ENCODE assay signal across 15 cellular contexts in genomic region chr15:41180206-41180789, GRCh38. TPM values are rescaled to one million over a fixed set of nuclear protein-coding genes. Genes with fewer than 3 reads are reported as not detected.
DNase-seq lines count a peak whose midpoint lies in the region; ATAC-seq and TF ChIP-seq lines count a peak whose summit lies in the region.
"Had no signal": no experiment of that assay in that cellular context is flagged by ENCODE, and none has a peak within 500 bp of the region (broad histone marks: within the 10 kb centered on the region; RNA-seq: fewer than 3 reads in every experiment).

No MANE protein-coding gene starts in this region.

- H3K27ac ChIP-seq in HCT116 (ENCODE audit: low read depth, low read length) (no peak overlapping the region), PC-9 (no peak overlapping the region), coronary artery (no peak overlapping the region)

- no peak for TF ChIP-seq RAD21 in HCT116 (IDR thresholded peaks at IDR 0.05; ENCODE audit: low read depth)

- H3K4me1 ChIP-seq in HCT116 (ENCODE audit: control insufficient read depth in 1 of 2, insufficient read depth in 2 of 2, low read length in 2 of 2): peaks cover 2 to 8% of the 10 kb centered on the region in 2 experiments; a peak in 1 of 4 replicates
- H3K4me1 ChIP-seq in PC-9 (replicated peaks; ENCODE audit: insufficient read depth): peaks cover 9% of the 10 kb centered on the region

- POLR2A ChIA-PET in HCT116 (lab: Charles Lee): no interaction called here
- POLR2A ChIA-PET in PC-9 (lab: Charles Lee; ENCODE audit: unreplicated experiment): no interaction called here

- peak overlapping the region; percentile 29 for H2AFZ ChIP-seq in HCT116 (ENCODE audit: low read depth, low read length, poor library complexity, severe bottlenecking)
- no peak overlapping the region for H2AFZ ChIP-seq in PC-9

- BruUV-seq in HCT116 (replicated peaks; lab: Mats Ljungman, UMichigan) (no TSS peak), PC-9 (replicated peaks; lab: Mats Ljungman, UMichigan) (no TSS peak)

- no peaks in the 10 kb centered on the region for H3K79me2 ChIP-seq in HCT116 (ENCODE audit: insufficient read depth, low read length)
- H3K79me2 ChIP-seq in PC-9 (ENCODE audit: low read depth): no peaks in the 10 kb centered on the region

- CTCF ChIA-PET in HCT116 (lab: Charles Lee): no interaction called here
- CTCF ChIA-PET in PC-9 (lab: Charles Lee): no interaction called here

- no peaks in the 10 kb centered on the region; the same call in 1 of the 2 replicates for H3F3A ChIP-seq in PC-9 (ENCODE audit: insufficient read depth, low read depth)

- no peaks in the 10 kb centered on the region for H3K9me3 ChIP-seq in HCT116 (ENCODE audit: control insufficient read depth in 1 of 2, insufficient read depth in 1 of 2, low read depth in 1 of 2, low read length in 2 of 2)
- no peaks in the 10 kb centered on the region for H3K9me3 ChIP-seq in PC-9 (ENCODE audit: insufficient read depth, low read depth)

- RAD21 ChIA-PET in HCT116 (lab: Charles Lee; ENCODE audit: low non-redundant PET in 1 of 2, low total read pairs in 2 of 2, uncharacterized antibody in 2 of 2, unreplicated experiment in 2 of 2): no interaction called here

- H3K9me2 ChIP-seq in HCT116 (ENCODE audit: insufficient read depth) (no peaks in the 10 kb centered on the region), PC-9 (ENCODE audit: insufficient read depth) (no peaks in the 10 kb centered on the region)

- H3K4me3 ChIP-seq in HCT116 (replicated peaks in 1 of 2; ENCODE audit: low read depth in 1 of 2, low read length in 2 of 2): no peak overlapping the region
- no peak overlapping the region for H3K4me3 ChIP-seq in PC-9
- H3K4me3 ChIP-seq in coronary artery: no peak overlapping the region

- H3K4me2 ChIP-seq in HCT116 (ENCODE audit: low read length): peak overlapping the region; percentile 30
- H3K4me2 ChIP-seq in PC-9: peak overlapping the region; percentile 36

- no peak overlapping the region for H3K9ac ChIP-seq in HCT116 (ENCODE audit: low read length)

- intact Hi-C loops in HCT116 (cut with micrococcal nuclease) (loop anchor here (10.0 kb wide), 2 partner anchors 155 to 245 kb away; no protein-coding TSS in a partner anchor), PC-9 (cut with micrococcal nuclease; ENCODE audit: unreplicated experiment) (loop anchor here (5.0 to 10.0 kb wide), 2 partner anchors 63 to 165 kb away; partner anchors contain the start of gene INO80)

- DNase-seq in COR-L47 (lab: John Stamatoyannopoulos, UW) (peak; percentile 7), HCT116 (ENCODE audit: low read depth, low spot score) (no peak), PC-9 (no peak), fibroblast of peridontal ligament (ENCODE audit: extremely low read depth) (peak; percentile 76), coronary artery (ENCODE audit: low spot score) (no peak), amniotic stem cell (lab: John Stamatoyannopoulos, UW) (no peak)
- DNase-seq in stimulated activated naive CD4-positive, alpha-beta T cell treated with Interleukin-2 at 50 U/mL for 16 hours (lab: John Stamatoyannopoulos, UW): no peak
- DNase-seq: C1 segment of cervical spinal cord, GOT3, NCI-H1694, NCI-H2107, NCI-H748 treated with DMSO at 0.1 percent for 48 hours, SHP77 treated with DMSO at 0.1 percent for 48 hours had no signal

- TF ChIP-seq POLR2A in HCT116 (IDR thresholded peaks at IDR 0.05; ENCODE audit: borderline replicate concordance, extremely low read depth, insufficient read depth, insufficient read length): no peak

- ATAC-seq in HCT116 (no peak), GM19324 (IDR thresholded peaks at IDR 0.05; ENCODE audit: low FRiP score, unreplicated experiment) (no peak)

- H4K20me1 ChIP-seq in HCT116 (ENCODE audit: insufficient read depth) (no peaks in the 10 kb centered on the region), PC-9 (ENCODE audit: insufficient read depth) (no peaks in the 10 kb centered on the region)

- no peaks in the 10 kb centered on the region for H3K36me3 ChIP-seq in HCT116 (ENCODE audit: control insufficient read depth in 1 of 2, insufficient read depth in 2 of 2, low read length in 2 of 2)
- no peaks in the 10 kb centered on the region for H3K36me3 ChIP-seq in PC-9 (ENCODE audit: low read depth)

- TF ChIP-seq CTCF in HCT116 (IDR thresholded peaks at IDR 0.05 in 2 of 3, conservative IDR thresholded peaks at IDR 0.05 in 1 of 3; ENCODE audit: borderline replicate concordance in 1 of 3, insufficient read depth in 1 of 3, low read depth in 2 of 3, low read length in 2 of 3): no peak
- TF ChIP-seq CTCF in PC-9 (conservative IDR thresholded peaks at IDR 0.05): no peak
- TF ChIP-seq CTCF in coronary artery (IDR thresholded peaks at IDR 0.05): no peak

- no peaks in the 10 kb centered on the region for H3K27me3 ChIP-seq in HCT116 (ENCODE audit: insufficient read depth, low read length)
- H3K27me3 ChIP-seq in PC-9 (ENCODE audit: insufficient read depth, low read depth): no peaks in the 10 kb centered on the region

TF ChIP-seq in HCT116, 20 proteins besides CTCF, POLR2A, EP300 and RAD21:
- no peak for TF ChIP-seq EZH2phosphoT487 (IDR thresholded peaks at IDR 0.05; ENCODE audit: borderline replicate concordance)
- no peak for TF ChIP-seq ZNF274 (IDR thresholded peaks at IDR 0.05; ENCODE audit: low read depth, low read length)
- TF ChIP-seq, protein P1, sequence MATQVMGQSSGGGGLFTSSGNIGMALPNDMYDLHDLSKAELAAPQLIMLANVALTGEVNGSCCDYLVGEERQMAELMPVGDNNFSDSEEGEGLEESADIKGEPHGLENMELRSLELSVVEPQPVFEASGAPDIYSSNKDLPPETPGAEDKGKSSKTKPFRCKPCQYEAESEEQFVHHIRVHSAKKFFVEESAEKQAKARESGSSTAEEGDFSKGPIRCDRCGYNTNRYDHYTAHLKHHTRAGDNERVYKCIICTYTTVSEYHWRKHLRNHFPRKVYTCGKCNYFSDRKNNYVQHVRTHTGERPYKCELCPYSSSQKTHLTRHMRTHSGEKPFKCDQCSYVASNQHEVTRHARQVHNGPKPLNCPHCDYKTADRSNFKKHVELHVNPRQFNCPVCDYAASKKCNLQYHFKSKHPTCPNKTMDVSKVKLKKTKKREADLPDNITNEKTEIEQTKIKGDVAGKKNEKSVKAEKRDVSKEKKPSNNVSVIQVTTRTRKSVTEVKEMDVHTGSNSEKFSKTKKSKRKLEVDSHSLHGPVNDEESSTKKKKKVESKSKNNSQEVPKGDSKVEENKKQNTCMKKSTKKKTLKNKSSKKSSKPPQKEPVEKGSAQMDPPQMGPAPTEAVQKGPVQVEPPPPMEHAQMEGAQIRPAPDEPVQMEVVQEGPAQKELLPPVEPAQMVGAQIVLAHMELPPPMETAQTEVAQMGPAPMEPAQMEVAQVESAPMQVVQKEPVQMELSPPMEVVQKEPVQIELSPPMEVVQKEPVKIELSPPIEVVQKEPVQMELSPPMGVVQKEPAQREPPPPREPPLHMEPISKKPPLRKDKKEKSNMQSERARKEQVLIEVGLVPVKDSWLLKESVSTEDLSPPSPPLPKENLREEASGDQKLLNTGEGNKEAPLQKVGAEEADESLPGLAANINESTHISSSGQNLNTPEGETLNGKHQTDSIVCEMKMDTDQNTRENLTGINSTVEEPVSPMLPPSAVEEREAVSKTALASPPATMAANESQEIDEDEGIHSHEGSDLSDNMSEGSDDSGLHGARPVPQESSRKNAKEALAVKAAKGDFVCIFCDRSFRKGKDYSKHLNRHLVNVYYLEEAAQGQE (IDR thresholded peaks at IDR 0.05; ENCODE audit: low read depth): no peak
- no peak for TF ChIP-seq ELF1 (IDR thresholded peaks at IDR 0.05; ENCODE audit: borderline replicate concordance, low read depth)
- no peak for TF ChIP-seq ZFX (IDR thresholded peaks at IDR 0.05)
- no peak for TF ChIP-seq TCF7L2 (IDR thresholded peaks at IDR 0.05; ENCODE audit: borderline replicate concordance, extremely low read depth, insufficient read depth, insufficient read length)
- no peak for TF ChIP-seq FOSL1 (IDR thresholded peaks at IDR 0.05; ENCODE audit: low read depth)
- TF ChIP-seq EZH2 (IDR thresholded peaks at IDR 0.05): no peak
- no peak for TF ChIP-seq CBX3 (IDR thresholded peaks at IDR 0.05; ENCODE audit: low read depth)
- TF ChIP-seq SRF (IDR thresholded peaks at IDR 0.05; ENCODE audit: low read depth): no peak
- TF ChIP-seq, protein P2, sequence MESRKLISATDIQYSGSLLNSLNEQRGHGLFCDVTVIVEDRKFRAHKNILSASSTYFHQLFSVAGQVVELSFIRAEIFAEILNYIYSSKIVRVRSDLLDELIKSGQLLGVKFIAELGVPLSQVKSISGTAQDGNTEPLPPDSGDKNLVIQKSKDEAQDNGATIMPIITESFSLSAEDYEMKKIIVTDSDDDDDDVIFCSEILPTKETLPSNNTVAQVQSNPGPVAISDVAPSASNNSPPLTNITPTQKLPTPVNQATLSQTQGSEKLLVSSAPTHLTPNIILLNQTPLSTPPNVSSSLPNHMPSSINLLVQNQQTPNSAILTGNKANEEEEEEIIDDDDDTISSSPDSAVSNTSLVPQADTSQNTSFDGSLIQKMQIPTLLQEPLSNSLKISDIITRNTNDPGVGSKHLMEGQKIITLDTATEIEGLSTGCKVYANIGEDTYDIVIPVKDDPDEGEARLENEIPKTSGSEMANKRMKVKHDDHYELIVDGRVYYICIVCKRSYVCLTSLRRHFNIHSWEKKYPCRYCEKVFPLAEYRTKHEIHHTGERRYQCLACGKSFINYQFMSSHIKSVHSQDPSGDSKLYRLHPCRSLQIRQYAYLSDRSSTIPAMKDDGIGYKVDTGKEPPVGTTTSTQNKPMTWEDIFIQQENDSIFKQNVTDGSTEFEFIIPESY (IDR thresholded peaks at IDR 0.05; ENCODE audit: extremely low read depth, insufficient replicate concordance, low read length): no peak
- TF ChIP-seq JUND (IDR thresholded peaks at IDR 0.05): no peak
- no peak for TF ChIP-seq YY1 (IDR thresholded peaks at IDR 0.05; ENCODE audit: extremely low read depth, insufficient replicate concordance, low read depth, low read length)
- TF ChIP-seq SP1 (IDR thresholded peaks at IDR 0.05; ENCODE audit: low read depth): no peak
- TF ChIP-seq POLR2AphosphoS5 (IDR thresholded peaks at IDR 0.05; ENCODE audit: low read depth, low read length): no peak
- TF ChIP-seq CEBPB (IDR thresholded peaks at IDR 0.05; ENCODE audit: low read depth): no peak
- TF ChIP-seq, protein P3, sequence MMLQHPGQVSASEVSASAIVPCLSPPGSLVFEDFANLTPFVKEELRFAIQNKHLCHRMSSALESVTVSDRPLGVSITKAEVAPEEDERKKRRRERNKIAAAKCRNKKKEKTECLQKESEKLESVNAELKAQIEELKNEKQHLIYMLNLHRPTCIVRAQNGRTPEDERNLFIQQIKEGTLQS (IDR thresholded peaks at IDR 0.05): no peak

RNA-seq across cellular contexts. Expression of gene EXD1, which starts 50.3 kb away (rescaled TPM):
- total RNA-seq in HCT116 (2021; ENCODE audit: unreplicated experiment): not detected
- polyA plus RNA-seq in HCT116 (2012): not detected in 2 replicates
- 0.70 TPM in 1 of 2 replicates, not detected in the other for total RNA-seq in PC-9 (2021)
- total RNA-seq: HT1080 had no signal

RNA-seq across cellular contexts. Expression of gene CHP1, which starts 50.8 kb away (rescaled TPM):
- total RNA-seq in HCT116 (2021; ENCODE audit: unreplicated experiment) (101 TPM), PC-9 (2021) (133 and 199 TPM in 2 replicates)
- polyA plus RNA-seq in HCT116 (2012): 51.5 and 54.3 TPM in 2 replicates

Comparison
In these comparisons a context has a peak if more than half of its experiments do, and no peak if none do; other contexts are left out.
1. DNase-seq: peak in COR-L47 (single experiment) and fibroblast of peridontal ligament (single experiment); none in HCT116 (single experiment), PC-9 (0 of 2), stimulated activated naive CD4-positive, alpha-beta T cell treated with Interleukin-2 at 50 U/mL for 16 hours (single experiment), coronary artery (single experiment) and amniotic stem cell (single experiment).